Comparison of ENCODE assay signal across 18 cellular contexts in the genomic region with DNA sequence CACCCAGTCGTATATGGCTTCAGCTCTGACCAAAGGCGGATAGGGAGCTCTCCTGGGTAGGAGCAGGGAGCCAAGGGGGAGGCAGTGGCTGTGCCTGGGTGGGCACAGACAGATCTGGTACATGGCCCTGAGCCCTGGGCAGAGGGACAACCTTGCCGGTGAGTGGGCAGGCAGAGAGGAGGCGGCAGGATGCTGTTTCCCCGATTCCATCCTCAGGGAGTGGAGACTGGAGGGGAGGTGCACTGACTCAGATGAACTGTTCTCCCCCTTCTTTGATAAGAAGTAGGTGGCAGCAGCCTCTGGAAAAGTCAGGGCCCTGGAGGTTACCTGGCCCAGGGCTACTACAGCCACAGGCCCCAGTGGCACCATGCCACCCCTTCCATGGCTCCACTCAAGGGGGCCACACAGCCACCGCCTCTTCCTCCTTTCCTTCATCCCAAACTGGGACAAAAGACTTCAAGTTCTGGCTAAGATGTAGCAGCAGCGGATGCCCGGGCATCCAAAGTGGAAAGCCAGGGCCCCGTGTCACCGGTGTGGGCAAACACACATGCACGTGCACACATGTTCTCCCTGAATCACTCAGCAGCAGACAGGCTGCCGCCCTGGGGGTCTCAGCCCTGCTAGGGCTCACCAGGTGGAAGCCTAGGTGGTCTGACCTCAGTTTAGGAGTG. TPM values are rescaled to one million over a fixed set of nuclear protein-coding genes. Genes with fewer than 3 reads are reported as not detected.
DNase-seq lines count a peak whose midpoint lies in the region; ATAC-seq and TF ChIP-seq lines count a peak whose summit lies in the region.
"Had no signal": no experiment of that assay in that cellular context is flagged by ENCODE, and none has a peak within 500 bp of the region (broad histone marks: within the 10 kb centered on the region; RNA-seq: fewer than 3 reads in every experiment).

No MANE protein-coding gene starts in this region.

- H3K4me3 Mint-ChIP-seq in CD4-positive, alpha-beta T cell = peak overlapping the region; percentile 43
- H3K4me3 Mint-ChIP-seq in GM23338 (peak overlapping the region; percentile 36; the same call in 1 of the 3 replicates), nephron progenitor cell (no peak overlapping the region)
- H3K4me3 Mint-ChIP-seq in activated naive CD8-positive, alpha-beta T cell = no peak overlapping the region

- no peak for ATAC-seq in CD4-positive, alpha-beta T cell (ENCODE audit: poor library complexity)
- ATAC-seq in GM23338 = peak; percentile 1; the same call in 1 of the 3 replicates
- no peak for ATAC-seq in gastrocnemius medialis
- ATAC-seq in HG02571 (IDR thresholded peaks at IDR 0.05; ENCODE audit: unreplicated experiment) = no peak

- TF ChIP-seq CTCF in CD4-positive, alpha-beta T cell (IDR thresholded peaks at IDR 0.05) = no peak
- TF ChIP-seq CTCF in GM23338 (conservative IDR thresholded peaks at IDR 0.05; ENCODE audit: low read depth in 2 of 2) = no peak
- no peak for TF ChIP-seq CTCF in nephron progenitor cell (IDR thresholded peaks at IDR 0.05)
- no peak for TF ChIP-seq CTCF in gastrocnemius medialis (IDR thresholded peaks at IDR 0.05 in 4 of 5, conservative IDR thresholded peaks at IDR 0.05 in 1 of 5)
- TF ChIP-seq CTCF in stomach (IDR thresholded peaks at IDR 0.05) = no peak

- no peaks in the 10 kb centered on the region for H3K27me3 ChIP-seq in CD4-positive, alpha-beta T cell (ENCODE audit: control insufficient read depth, insufficient read depth, low read length)
- no peaks in the 10 kb centered on the region for H3K27me3 ChIP-seq in GM23338 (ENCODE audit: insufficient read depth)
- H3K27me3 ChIP-seq in gastrocnemius medialis = no peaks in the 10 kb centered on the region
- no peaks in the 10 kb centered on the region for H3K27me3 ChIP-seq in stomach
- H3K27me3 ChIP-seq: esophagus squamous epithelium, testis had no signal

- intact Hi-C loops in CD4-positive, alpha-beta T cell (cut with DNase I, micrococcal nuclease) = loop anchor here in 1 of 2 experiments (5.0 kb wide), 2 partner anchors 35 to 210 kb away; no protein-coding TSS in a partner anchor
- intact Hi-C loops in gastrocnemius medialis (cut with DNase I; ENCODE audit: low total_unique reads) = loop anchor here (5.0 kb wide), 1 partner anchor 35 kb away; no protein-coding TSS in a partner anchor
- intact Hi-C loops in stomach (cut with DNase I; ENCODE audit: low total_unique reads) = no loop called here

- peaks cover 64% of the 10 kb centered on the region for H3K4me1 Mint-ChIP-seq in CD4-positive, alpha-beta T cell (ENCODE audit: low read depth)
- H3K4me1 Mint-ChIP-seq in GM23338 (peaks cover 52% of the 10 kb centered on the region), nephron progenitor cell (peaks cover 54% of the 10 kb centered on the region)
- H3K4me1 Mint-ChIP-seq in activated naive CD8-positive, alpha-beta T cell (ENCODE audit: low read depth) = peaks cover 65% of the 10 kb centered on the region

- H3K27ac ChIP-seq in CD4-positive, alpha-beta T cell (ENCODE audit: low read depth, low read length) = peak overlapping the region; percentile 89
- 0 out of 2 replicates have a peak overlapping the region, but pooled peaks have one; percentile 32 for H3K27ac ChIP-seq in GM23338 (ENCODE audit: low read depth)
- H3K27ac ChIP-seq in gastrocnemius medialis = no peak overlapping the region
- H3K27ac ChIP-seq in stomach = peak overlapping the region in 2 of 5 donors; percentile 15 to 64
- H3K27ac ChIP-seq: esophagus squamous epithelium, testis, VCaP had no signal

- H3K36me3 ChIP-seq in GM23338 (ENCODE audit: insufficient read depth) = no peaks in the 10 kb centered on the region
- H3K36me3 ChIP-seq in gastrocnemius medialis = peaks cover 0 to 36% of the 10 kb centered on the region in 2 donors
- peaks cover 40 to 58% (median 58%) of the 10 kb centered on the region in 4 donors for H3K36me3 ChIP-seq in stomach

- H3K27ac Mint-ChIP-seq in CD4-positive, alpha-beta T cell = peak overlapping the region; percentile 97
- H3K27ac Mint-ChIP-seq in GM23338 = peak overlapping the region; percentile 88
- H3K27ac Mint-ChIP-seq in activated naive CD8-positive, alpha-beta T cell = peak overlapping the region; percentile 85
- H3K27ac Mint-ChIP-seq in nephron progenitor cell = peak overlapping the region; percentile 93
- H3K27ac Mint-ChIP-seq: activated T-helper 2 cell treated with anti-CD3 and anti-CD28 coated beads, Interferon-gamma antibody, Interleukin-2, Interleukin-4, amounts not matched to agents 10 μg/mL and 5 μg/mL and 100 μg/mL, durations not matched to agents 14 hours and 24 hours and 36 hours had no signal

- peaks cover 4% of the 10 kb centered on the region; the same call in 1 of the 2 replicates for H4K20me1 ChIP-seq in GM23338 (replicated peaks; ENCODE audit: insufficient read depth)

- no peaks in the 10 kb centered on the region for H3K9me3 Mint-ChIP-seq in CD4-positive, alpha-beta T cell
- H3K9me3 Mint-ChIP-seq in GM23338 = no peaks in the 10 kb centered on the region; the same call in 2 of the 3 replicates
- no peaks in the 10 kb centered on the region for H3K9me3 Mint-ChIP-seq in activated naive CD8-positive, alpha-beta T cell (ENCODE audit: low read depth)
- no peaks in the 10 kb centered on the region for H3K9me3 Mint-ChIP-seq in nephron progenitor cell
- H3K9me3 Mint-ChIP-seq: activated T-helper 2 cell treated with anti-CD3 and anti-CD28 coated beads, Interferon-gamma antibody, Interleukin-2, Interleukin-4, amounts not matched to agents 10 μg/mL and 5 μg/mL and 100 μg/mL, durations not matched to agents 14 hours and 24 hours and 36 hours had no signal

- no peaks in the 10 kb centered on the region for H3F3A ChIP-seq in GM23338 (replicated peaks; ENCODE audit: low read depth)

- H3K79me2 ChIP-seq in GM23338 (replicated peaks; ENCODE audit: insufficient read depth) = no peaks in the 10 kb centered on the region

- no peaks in the 10 kb centered on the region for H3K9me3 ChIP-seq in CD4-positive, alpha-beta T cell (ENCODE audit: control insufficient read depth, low read length)
- H3K9me3 ChIP-seq in gastrocnemius medialis = no peaks in the 10 kb centered on the region
- H3K9me3 ChIP-seq in stomach = no peaks in the 10 kb centered on the region
- H3K9me3 ChIP-seq: esophagus squamous epithelium, testis had no signal

- no peak for TF ChIP-seq POLR2A in gastrocnemius medialis (IDR thresholded peaks at IDR 0.05)
- no peak for TF ChIP-seq POLR2A in stomach (IDR thresholded peaks at IDR 0.05)

- no peaks in the 10 kb centered on the region for H3K27me3 Mint-ChIP-seq in CD4-positive, alpha-beta T cell
- peaks cover 32% of the 10 kb centered on the region for H3K27me3 Mint-ChIP-seq in GM23338 (ENCODE audit: insufficient read depth, low read depth, poor library complexity)
- H3K27me3 Mint-ChIP-seq in activated naive CD8-positive, alpha-beta T cell = no peaks in the 10 kb centered on the region
- peaks cover 2% of the 10 kb centered on the region for H3K27me3 Mint-ChIP-seq in nephron progenitor cell (ENCODE audit: low read depth, poor library complexity)

- H3K36me3 Mint-ChIP-seq in CD4-positive, alpha-beta T cell (ENCODE audit: low read depth) = peaks cover 96% of the 10 kb centered on the region
- H3K36me3 Mint-ChIP-seq in GM23338 (ENCODE audit: low read depth) (peaks cover 38% of the 10 kb centered on the region), nephron progenitor cell (ENCODE audit: low read depth) (peaks cover 18% of the 10 kb centered on the region)
- H3K36me3 Mint-ChIP-seq in activated naive CD8-positive, alpha-beta T cell = no peaks in the 10 kb centered on the region

- H3K4me1 ChIP-seq in GM23338 (ENCODE audit: insufficient read depth) = peaks cover 28% of the 10 kb centered on the region
- H3K4me1 ChIP-seq in gastrocnemius medialis = peaks cover 0 to 4% of the 10 kb centered on the region in 2 donors
- H3K4me1 ChIP-seq in stomach = peaks cover 0 to 62% (median 34%) of the 10 kb centered on the region in 4 donors

- no peaks in the 10 kb centered on the region for H3K9me2 ChIP-seq in GM23338 (ENCODE audit: insufficient read depth)

- WGBS in stomach, 5 donors = 67 to 76% (median 74%) methylated on average over 5 to 12 of the region's 12 CpGs

- H3K4me3 ChIP-seq in GM23338 (no peak overlapping the region), gastrocnemius medialis (no peak overlapping the region), stomach (no peak overlapping the region)
- H3K4me3 ChIP-seq: esophagus squamous epithelium, testis had no signal

- no peak overlapping the region for H2AFZ ChIP-seq in GM23338

- H3K4me2 ChIP-seq in GM23338 = peak overlapping the region; percentile 67

- CTCF ChIA-PET in CD4-positive, alpha-beta T cell (lab: Charles Lee) = interaction anchor here (1.4 kb wide), 1 partner anchor 14 kb away, joined by 4 read pairs; no protein-coding TSS in a partner anchor

- in situ Hi-C loops in gastrocnemius medialis (cut with MboI; ENCODE audit: low sequenced_read_pairs in 4 of 4) = no loop called here

- DNase-seq in CD4-positive, alpha-beta T cell = no peak
- no peak for DNase-seq in GM23338 (ENCODE audit: low spot score)
- no peak for DNase-seq in nephron progenitor cell
- no peak for DNase-seq in gastrocnemius medialis
- DNase-seq in kidney tubule cell (ENCODE audit: low spot score) = no peak
- DNase-seq in stomach = no peak
- DNase-seq: central memory CD4-positive, alpha-beta T cell; esophagus squamous epithelium; midbrain; NCI-H1092; NCI-H510A; retina; testis had no signal

- TF ChIP-seq EP300 in stomach (IDR thresholded peaks at IDR 0.05) = no peak

- POLR2A ChIA-PET in CD4-positive, alpha-beta T cell (lab: Charles Lee) = interaction anchor here (0.6 to 5.6 kb wide), 7 partner anchors 8 to 205 kb away, joined by 3 to 212 read pairs (median 5); partner anchors contain the start of gene DDX6

RNA-seq across cellular contexts. Expression of gene CXCR5, which starts 13.4 kb away (rescaled TPM):
- total RNA-seq in CD4-positive, alpha-beta T cell = 10 to 100 TPM; 13.2 to 14.3 TPM
- total RNA-seq in GM23338 (2014; rRNA removed; shearing (Covaris generic)) = not detected in 2 replicates
- polyA plus RNA-seq in GM23338 (2016; fragmentation: Nextera tagmentation; extraction: Ambion mirVana) = 0.18 and 0.96 TPM in 2 replicates
- total RNA-seq in gastrocnemius medialis = not detected
- under 1 TPM in 1 of 5 donors, not detected in 4; 0.14 TPM for total RNA-seq in stomach
- polyA plus RNA-seq in stomach = under 1 TPM; 0.12 to 0.60 (median 0.15) TPM
- total RNA-seq: HT-29 had no signal

RNA-seq across cellular contexts. Expression of gene BCL9L, which starts 28.7 kb away (rescaled TPM):
- 100 to 1,000 TPM; 326 to 332 TPM for total RNA-seq in CD4-positive, alpha-beta T cell
- total RNA-seq in GM23338 (2014; rRNA removed; shearing (Covaris generic)) = 24.1 and 35.1 TPM in 2 replicates
- 15.9 and 23.6 TPM in 2 replicates for polyA plus RNA-seq in GM23338 (2016; fragmentation: Nextera tagmentation; extraction: Ambion mirVana)
- 10 to 100 TPM; 17.1 to 35.6 (median 23.8) TPM for total RNA-seq in gastrocnemius medialis
- total RNA-seq in stomach = 10 to 100 TPM in 4 of 5 donors, 1 to 10 TPM in 1; 9.9 to 35.2 (median 20.4) TPM
- polyA plus RNA-seq in stomach = 10 to 100 TPM in 1 of 3 donors, 1 to 10 TPM in 2; 4.2 to 11.7 (median 6.0) TPM

RNA-seq across cellular contexts. Expression of gene UPK2, which starts 59.0 kb away (rescaled TPM):
- total RNA-seq in CD4-positive, alpha-beta T cell = under 1 TPM in 1 of 2 experiments, not detected in 1; 0.27 TPM
- not detected in 2 replicates for total RNA-seq in GM23338 (2014; rRNA removed; shearing (Covaris generic))
- polyA plus RNA-seq in GM23338 (2016; fragmentation: Nextera tagmentation; extraction: Ambion mirVana) (0.74 and 1.4 TPM in 2 replicates), stomach (under 1 TPM in 1 of 3 donors, not detected in 2; 0.50 TPM)
- total RNA-seq in gastrocnemius medialis (not detected), stomach (not detected)
- total RNA-seq: activated T-helper 2 cell treated with anti-CD3 and anti-CD28 coated beads, Interferon-gamma antibody, Interleukin-2, Interleukin-4, amounts not matched to agents 10 μg/mL and 5 μg/mL and 100 μg/mL, durations not matched to agents 14 hours and 24 hours and 36 hours; HT-29 had no signal

Comparison
In these comparisons a context has a peak if more than half of its experiments do, and no peak if none do; other contexts are left out.
1. H3K27ac ChIP-seq: peak in CD4-positive, alpha-beta T cell (single experiment) and GM23338 (single experiment); none in gastrocnemius medialis (0 of 4).
2. H3K4me3 Mint-ChIP-seq: peak in CD4-positive, alpha-beta T cell (single experiment) and GM23338 (single experiment); none in activated naive CD8-positive, alpha-beta T cell (single experiment) and nephron progenitor cell (single experiment).
3. RNA of gene CXCR5, which starts 13.4 kb away (total RNA-seq): 13.2 to 14.3 TPM in CD4-positive, alpha-beta T cell; not detected in GM23338, not detected in gastrocnemius medialis and 0.14 TPM in stomach; every median in the first group is over 10 times any median in the second.
4. Peak in every context shown above with its lines, with median percentiles within 50 percentile points of each other: H3K27ac Mint-ChIP-seq.